In the genomic region with DNA sequence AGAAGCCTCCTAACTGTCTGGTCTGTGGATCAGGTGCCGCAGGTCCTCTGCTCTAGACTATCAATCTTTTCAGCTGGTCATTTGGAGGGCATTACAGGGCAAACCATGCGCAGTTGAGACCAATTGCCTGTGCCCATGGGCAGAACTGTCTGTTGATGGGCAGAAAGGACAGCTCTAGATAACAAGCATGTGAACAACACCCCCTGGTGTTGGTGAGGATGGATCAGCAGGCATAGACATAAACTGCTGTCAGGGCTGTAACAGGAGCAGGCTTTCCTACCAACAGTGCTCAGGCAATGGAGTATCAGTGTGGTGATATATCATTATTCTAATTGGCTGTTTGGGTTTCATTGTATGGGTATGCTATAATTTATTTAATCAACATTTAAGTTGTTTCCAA, we compare ENCODE assay signal across 8 cellular contexts.
DNase-seq lines count a peak whose midpoint lies in the region; ATAC-seq and TF ChIP-seq lines count a peak whose summit lies in the region.

No MANE protein-coding gene starts in this region.

- peak; percentile 77 for DNase-seq in COR-L47 (lab: John Stamatoyannopoulos, UW)
- peak; percentile 45 to 67 for DNase-seq in SHP77 (lab: John Stamatoyannopoulos, UW)
- DNase-seq in fibroblast of gingiva (ENCODE audit: low read depth): peak; percentile 62
- peak; percentile 9 for DNase-seq in neuronal stem cell (ENCODE audit: low spot score)
- DNase-seq in ascending aorta (ENCODE audit: low spot score in 2 of 2): no peak

- peaks cover 0 to 2% of the 10 kb centered on the region in 2 donors for H3K9me3 ChIP-seq in neuronal stem cell (replicated peaks in 1 of 2; ENCODE audit: control insufficient read depth in 2 of 2, insufficient read depth in 1 of 2, low read depth in 1 of 2, low read length in 2 of 2)
- no peaks in the 10 kb centered on the region for H3K9me3 ChIP-seq in ascending aorta

- TF ChIP-seq CTCF in KMS-11 (conservative IDR thresholded peaks at IDR 0.05; ENCODE audit: low read depth, low read length) (0 out of 2 replicates have a peak, but pooled peaks have one; percentile 23), ascending aorta (IDR thresholded peaks at IDR 0.05) (no peak)

- no peaks in the 10 kb centered on the region for H3K79me1 ChIP-seq in neuronal stem cell (ENCODE audit: low read depth, low read length)

- H3K14ac ChIP-seq in neuronal stem cell (ENCODE audit: low read length): no peak overlapping the region

- no peak overlapping the region for H2BK5ac ChIP-seq in neuronal stem cell (ENCODE audit: low read length)

- H2BK12ac ChIP-seq in neuronal stem cell (ENCODE audit: low read length): no peak overlapping the region

- H3K9ac ChIP-seq in KMS-11 (no peak overlapping the region), neuronal stem cell (ENCODE audit: low read depth, low read length, poor library complexity) (no peak overlapping the region)

- H3K36me3 ChIP-seq in KMS-11 (ENCODE audit: insufficient read depth) (no peaks in the 10 kb centered on the region), neuronal stem cell (replicated peaks in 1 of 2; ENCODE audit: control insufficient read depth in 2 of 2, insufficient read depth in 2 of 2, low read length in 2 of 2) (no peaks in the 10 kb centered on the region), ascending aorta (no peaks in the 10 kb centered on the region)

- H3K79me2 ChIP-seq in KMS-11 (ENCODE audit: insufficient read depth, low read depth): no peaks in the 10 kb centered on the region

- H2AFZ ChIP-seq in KMS-11 (ENCODE audit: low read depth) (no peak overlapping the region), neuronal stem cell (ENCODE audit: low read length) (no peak overlapping the region)

- H2BK120ac ChIP-seq in neuronal stem cell (ENCODE audit: low read depth, low read length): no peak overlapping the region

- no peak overlapping the region for H3K4ac ChIP-seq in neuronal stem cell (ENCODE audit: low read length)

- intact Hi-C loops in ascending aorta (cut with DNase I): no loop called here

- no peak overlapping the region for H3K4me3 ChIP-seq in KMS-11 (IDR thresholded peaks at IDR 0.05; ENCODE audit: insufficient read depth, low read depth, low read length)
- no peak overlapping the region for H3K4me3 ChIP-seq in neuronal stem cell (ENCODE audit: low read length in 2 of 2)
- H3K4me3 ChIP-seq in ascending aorta: no peak overlapping the region

- no peak overlapping the region for H3K23ac ChIP-seq in neuronal stem cell (ENCODE audit: low read depth, low read length, poor library complexity)

- no peaks in the 10 kb centered on the region for H4K20me1 ChIP-seq in KMS-11 (ENCODE audit: insufficient read depth)

- no peak overlapping the region for H4K91ac ChIP-seq in neuronal stem cell (ENCODE audit: low read depth, low read length, poor library complexity)

- WGBS in neuronal stem cell (ENCODE audit: extremely low coverage in 2 of 2, insufficient read length in 2 of 2, insufficient replicate concordance in 1 of 2), 2 donors: no CpG with 5 or more reads among the region's 2 CpGs

- H3K27ac ChIP-seq in KMS-11 (no peak overlapping the region), neuronal stem cell (replicated peaks; ENCODE audit: low read length) (no peak overlapping the region), ascending aorta (no peak overlapping the region)

- no peaks in the 10 kb centered on the region for H3K27me3 ChIP-seq in KMS-11 (ENCODE audit: insufficient read depth, low read depth)
- no peaks in the 10 kb centered on the region for H3K27me3 ChIP-seq in neuronal stem cell (ENCODE audit: control insufficient read depth in 3 of 3, insufficient read depth in 3 of 3, low read depth in 1 of 3, low read length in 3 of 3)
- no peaks in the 10 kb centered on the region for H3K27me3 ChIP-seq in ascending aorta

- no peak overlapping the region for H2AK5ac ChIP-seq in neuronal stem cell (ENCODE audit: low read depth, low read length)

- H3K4me2 ChIP-seq in KMS-11 (no peak overlapping the region), neuronal stem cell (ENCODE audit: insufficient read depth, low read length, poor library complexity, severe bottlenecking) (no peak overlapping the region)

- H3K4me1 ChIP-seq in KMS-11 (ENCODE audit: low read depth, poor library complexity, severe bottlenecking): no peaks in the 10 kb centered on the region
- no peaks in the 10 kb centered on the region for H3K4me1 ChIP-seq in neuronal stem cell (ENCODE audit: control insufficient read depth in 2 of 2, insufficient read depth in 1 of 2, low read depth in 1 of 2, low read length in 2 of 2)
- peaks cover 0 to 2% of the 10 kb centered on the region in 2 donors for H3K4me1 ChIP-seq in ascending aorta

- ATAC-seq in GM18907 (IDR thresholded peaks at IDR 0.05; ENCODE audit: unreplicated experiment): peak; percentile 84
- no peak for ATAC-seq in HG02623 (IDR thresholded peaks at IDR 0.05; ENCODE audit: unreplicated experiment)

- H2BK15ac ChIP-seq in neuronal stem cell (ENCODE audit: low read length): no peak overlapping the region

- no peak overlapping the region for H3K18ac ChIP-seq in neuronal stem cell (ENCODE audit: low read length)

- no peak overlapping the region for H4K8ac ChIP-seq in neuronal stem cell (ENCODE audit: low read depth, low read length)

Comparison
In these comparisons a context has a peak if more than half of its experiments do, and no peak if none do; other contexts are left out.
1. DNase-seq: peak in COR-L47 (single experiment), SHP77 (2 of 2), fibroblast of gingiva (single experiment) and neuronal stem cell (single experiment); none in ascending aorta (0 of 2).